In the genomic region with DNA sequence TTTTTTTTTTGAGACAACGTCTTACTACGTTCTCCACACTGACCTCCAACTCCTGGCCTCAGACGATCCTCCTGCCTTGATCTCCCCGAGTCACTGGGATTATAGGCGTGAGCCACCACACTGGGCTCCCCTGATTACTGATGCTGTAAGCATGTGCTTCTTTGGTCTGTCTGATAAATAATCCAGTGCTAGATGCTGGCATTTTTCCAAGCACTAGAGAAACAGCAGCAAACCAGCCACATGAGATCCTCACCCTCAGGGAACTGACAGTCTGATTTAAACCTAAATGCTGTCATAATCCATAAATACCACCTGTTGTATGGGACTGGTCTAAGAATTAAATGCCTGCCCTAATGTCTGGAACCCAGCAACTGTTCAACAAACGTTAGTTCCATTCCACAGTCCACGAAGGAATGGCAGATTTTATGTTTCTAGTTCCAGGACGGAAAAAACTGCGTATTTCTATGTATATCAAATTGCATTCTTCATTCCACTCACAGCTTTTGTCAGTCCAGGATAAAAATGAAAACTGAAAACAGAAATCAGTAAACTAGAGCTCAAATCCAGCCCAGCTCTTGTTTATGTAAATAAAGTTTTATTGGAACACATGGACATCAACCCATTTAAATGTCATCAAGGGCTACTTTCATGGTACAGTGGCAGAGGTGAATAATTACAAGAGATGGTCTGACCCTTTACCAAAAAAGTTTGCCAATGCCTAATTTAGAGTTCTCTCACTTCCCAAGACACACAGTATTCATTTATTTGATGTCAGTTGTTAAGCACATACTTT, we compare ENCODE assay signal across 1 cellular context.
A peak's percentile ranks its signal among the peaks of the same experiment; 100 is the strongest.
TF ChIP-seq lines count a peak whose summit lies in the region.

No MANE protein-coding gene starts in this region.

TF ChIP-seq in HepG2, 621 proteins besides CTCF, POLR2A, EP300 and RAD21:
- TF ChIP-seq, protein P1, sequence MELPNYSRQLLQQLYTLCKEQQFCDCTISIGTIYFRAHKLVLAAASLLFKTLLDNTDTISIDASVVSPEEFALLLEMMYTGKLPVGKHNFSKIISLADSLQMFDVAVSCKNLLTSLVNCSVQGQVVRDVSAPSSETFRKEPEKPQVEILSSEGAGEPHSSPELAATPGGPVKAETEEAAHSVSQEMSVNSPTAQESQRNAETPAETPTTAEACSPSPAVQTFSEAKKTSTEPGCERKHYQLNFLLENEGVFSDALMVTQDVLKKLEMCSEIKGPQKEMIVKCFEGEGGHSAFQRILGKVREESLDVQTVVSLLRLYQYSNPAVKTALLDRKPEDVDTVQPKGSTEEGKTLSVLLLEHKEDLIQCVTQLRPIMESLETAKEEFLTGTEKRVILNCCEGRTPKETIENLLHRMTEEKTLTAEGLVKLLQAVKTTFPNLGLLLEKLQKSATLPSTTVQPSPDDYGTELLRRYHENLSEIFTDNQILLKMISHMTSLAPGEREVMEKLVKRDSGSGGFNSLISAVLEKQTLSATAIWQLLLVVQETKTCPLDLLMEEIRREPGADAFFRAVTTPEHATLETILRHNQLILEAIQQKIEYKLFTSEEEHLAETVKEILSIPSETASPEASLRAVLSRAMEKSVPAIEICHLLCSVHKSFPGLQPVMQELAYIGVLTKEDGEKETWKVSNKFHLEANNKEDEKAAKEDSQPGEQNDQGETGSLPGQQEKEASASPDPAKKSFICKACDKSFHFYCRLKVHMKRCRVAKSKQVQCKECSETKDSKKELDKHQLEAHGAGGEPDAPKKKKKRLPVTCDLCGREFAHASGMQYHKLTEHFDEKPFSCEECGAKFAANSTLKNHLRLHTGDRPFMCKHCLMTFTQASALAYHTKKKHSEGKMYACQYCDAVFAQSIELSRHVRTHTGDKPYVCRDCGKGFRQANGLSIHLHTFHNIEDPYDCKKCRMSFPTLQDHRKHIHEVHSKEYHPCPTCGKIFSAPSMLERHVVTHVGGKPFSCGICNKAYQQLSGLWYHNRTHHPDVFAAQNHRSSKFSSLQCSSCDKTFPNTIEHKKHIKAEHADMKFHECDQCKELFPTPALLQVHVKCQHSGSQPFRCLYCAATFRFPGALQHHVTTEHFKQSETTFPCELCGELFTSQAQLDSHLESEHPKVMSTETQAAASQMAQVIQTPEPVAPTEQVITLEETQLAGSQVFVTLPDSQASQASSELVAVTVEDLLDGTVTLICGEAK (IDR thresholded peaks at IDR 0.05) = peak; percentile 27; the same call in 1 of the 2 replicates
- TF ChIP-seq, protein P1 (CRISPR knock-in tag; IDR thresholded peaks at IDR 0.05) = peak; percentile 59; the same call in 1 of the 2 replicates
- no peak for TF ChIP-seq NFATC3 (CRISPR knock-in tag; IDR thresholded peaks at IDR 0.05)
TF ChIP-seq in HepG2: peak in this region for 1.
